Comparison of ENCODE assay signal across 1 cellular context in the genomic region with DNA sequence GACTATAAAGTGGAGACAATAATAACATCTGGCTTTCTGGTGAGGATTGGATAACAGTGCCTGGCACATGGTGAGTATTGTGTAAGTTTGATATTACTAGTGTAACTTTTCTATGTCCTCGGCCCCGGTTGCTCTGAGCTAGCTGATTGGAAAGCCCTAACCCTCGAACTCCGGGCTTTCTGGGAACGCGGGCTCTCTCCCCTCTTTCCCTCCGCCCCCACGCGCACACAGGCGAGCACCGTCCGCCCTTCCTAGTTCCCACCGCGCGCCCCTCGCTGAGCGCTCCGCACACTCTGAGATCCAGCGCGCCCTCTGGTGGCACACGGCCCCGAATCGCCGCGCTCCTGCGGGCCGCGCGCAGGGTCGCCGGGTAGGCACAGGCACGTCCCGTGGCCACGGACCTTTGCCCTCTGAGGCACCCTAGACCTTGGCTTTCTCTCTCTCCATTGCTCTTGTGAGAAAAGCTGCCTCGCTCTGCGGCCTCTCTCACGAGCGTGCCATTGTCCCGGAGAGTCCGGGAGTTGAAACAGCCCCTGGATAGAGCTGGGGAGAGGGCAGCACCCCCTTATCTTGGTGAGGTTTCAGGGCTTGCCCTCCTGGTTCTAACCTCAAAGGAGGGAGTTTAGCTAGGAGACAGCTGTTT.
TF ChIP-seq lines count a peak whose summit lies in the region.

No MANE protein-coding gene starts in this region.

TF ChIP-seq in GM12878, 131 proteins besides CTCF, POLR2A, EP300 and RAD21 (continued from another document):
- TF ChIP-seq, protein P1, sequence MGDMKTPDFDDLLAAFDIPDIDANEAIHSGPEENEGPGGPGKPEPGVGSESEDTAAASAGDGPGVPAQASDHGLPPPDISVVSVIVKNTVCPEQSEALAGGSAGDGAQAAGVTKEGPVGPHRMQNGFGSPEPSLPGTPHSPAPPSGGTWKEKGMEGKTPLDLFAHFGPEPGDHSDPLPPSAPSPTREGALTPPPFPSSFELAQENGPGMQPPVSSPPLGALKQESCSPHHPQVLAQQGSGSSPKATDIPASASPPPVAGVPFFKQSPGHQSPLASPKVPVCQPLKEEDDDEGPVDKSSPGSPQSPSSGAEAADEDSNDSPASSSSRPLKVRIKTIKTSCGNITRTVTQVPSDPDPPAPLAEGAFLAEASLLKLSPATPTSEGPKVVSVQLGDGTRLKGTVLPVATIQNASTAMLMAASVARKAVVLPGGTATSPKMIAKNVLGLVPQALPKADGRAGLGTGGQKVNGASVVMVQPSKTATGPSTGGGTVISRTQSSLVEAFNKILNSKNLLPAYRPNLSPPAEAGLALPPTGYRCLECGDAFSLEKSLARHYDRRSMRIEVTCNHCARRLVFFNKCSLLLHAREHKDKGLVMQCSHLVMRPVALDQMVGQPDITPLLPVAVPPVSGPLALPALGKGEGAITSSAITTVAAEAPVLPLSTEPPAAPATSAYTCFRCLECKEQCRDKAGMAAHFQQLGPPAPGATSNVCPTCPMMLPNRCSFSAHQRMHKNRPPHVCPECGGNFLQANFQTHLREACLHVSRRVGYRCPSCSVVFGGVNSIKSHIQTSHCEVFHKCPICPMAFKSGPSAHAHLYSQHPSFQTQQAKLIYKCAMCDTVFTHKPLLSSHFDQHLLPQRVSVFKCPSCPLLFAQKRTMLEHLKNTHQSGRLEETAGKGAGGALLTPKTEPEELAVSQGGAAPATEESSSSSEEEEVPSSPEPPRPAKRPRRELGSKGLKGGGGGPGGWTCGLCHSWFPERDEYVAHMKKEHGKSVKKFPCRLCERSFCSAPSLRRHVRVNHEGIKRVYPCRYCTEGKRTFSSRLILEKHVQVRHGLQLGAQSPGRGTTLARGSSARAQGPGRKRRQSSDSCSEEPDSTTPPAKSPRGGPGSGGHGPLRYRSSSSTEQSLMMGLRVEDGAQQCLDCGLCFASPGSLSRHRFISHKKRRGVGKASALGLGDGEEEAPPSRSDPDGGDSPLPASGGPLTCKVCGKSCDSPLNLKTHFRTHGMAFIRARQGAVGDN (IDR thresholded peaks at IDR 0.05), result peak; percentile 58; the same call in 1 of the 2 replicates
- TF ChIP-seq CHD1 (IDR thresholded peaks at IDR 0.05; ENCODE audit: low read depth, low read length) (no peak), SREBF1 (IDR thresholded peaks at IDR 0.05; ENCODE audit: low read length) (no peak), CREM (IDR thresholded peaks at IDR 0.05; ENCODE audit: low read depth) (0 out of 2 replicates have a peak, but pooled peaks have one; percentile 15), CBFB (IDR thresholded peaks at IDR 0.05; ENCODE audit: low read depth) (no peak), NFIC (IDR thresholded peaks at IDR 0.05; ENCODE audit: low read depth, low read length) (no peak), CHD2 (IDR thresholded peaks at IDR 0.05; ENCODE audit: borderline replicate concordance, low read depth, low read length) (no peak), BHLHE40 (IDR thresholded peaks at IDR 0.05; ENCODE audit: borderline replicate concordance in 1 of 2, low read depth in 2 of 2, low read length in 1 of 2) (peak in 1 of 2 experiments; percentile 70; a peak in 2 of 4 replicates), SMC3 (IDR thresholded peaks at IDR 0.05; ENCODE audit: borderline replicate concordance, low read length) (peak; percentile 91), GATAD2B (conservative IDR thresholded peaks at IDR 0.05; ENCODE audit: low read depth) (peak; percentile 41; the same call in 1 of the 2 replicates), BMI1 (IDR thresholded peaks at IDR 0.05; ENCODE audit: borderline replicate concordance) (no peak), RFX5 (IDR thresholded peaks at IDR 0.05; ENCODE audit: low read depth, low read length) (no peak), SMAD5 (IDR thresholded peaks at IDR 0.05; ENCODE audit: low read depth) (no peak), KDM1A (IDR thresholded peaks at IDR 0.05; ENCODE audit: borderline replicate concordance) (no peak), FOS (IDR thresholded peaks at IDR 0.05; ENCODE audit: borderline replicate concordance, extremely low read depth, insufficient read length) (no peak), SMARCA5 (IDR thresholded peaks at IDR 0.05) (peak; percentile 55; the same call in 1 of the 2 replicates), CEBPB (IDR thresholded peaks at IDR 0.05; ENCODE audit: borderline replicate concordance in 1 of 2, low read depth in 2 of 2, low read length in 2 of 2) (no peak), HDAC6 (IDR thresholded peaks at IDR 0.05; ENCODE audit: unreplicated experiment) (peak; percentile 58), STAT1 (conservative IDR thresholded peaks at IDR 0.05) (0 out of 2 replicates have a peak, but pooled peaks have one; percentile 35), YBX1 (IDR thresholded peaks at IDR 0.05) (no peak)
- TF ChIP-seq, protein P2, sequence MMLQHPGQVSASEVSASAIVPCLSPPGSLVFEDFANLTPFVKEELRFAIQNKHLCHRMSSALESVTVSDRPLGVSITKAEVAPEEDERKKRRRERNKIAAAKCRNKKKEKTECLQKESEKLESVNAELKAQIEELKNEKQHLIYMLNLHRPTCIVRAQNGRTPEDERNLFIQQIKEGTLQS (IDR thresholded peaks at IDR 0.05; ENCODE audit: borderline replicate concordance, extremely low read depth, low read depth, low read length), result no peak
- TF ChIP-seq, protein P3, sequence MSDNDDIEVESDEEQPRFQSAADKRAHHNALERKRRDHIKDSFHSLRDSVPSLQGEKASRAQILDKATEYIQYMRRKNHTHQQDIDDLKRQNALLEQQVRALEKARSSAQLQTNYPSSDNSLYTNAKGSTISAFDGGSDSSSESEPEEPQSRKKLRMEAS (IDR thresholded peaks at IDR 0.05; ENCODE audit: low read depth, low read length), result no peak
- TF ChIP-seq, protein P4, sequence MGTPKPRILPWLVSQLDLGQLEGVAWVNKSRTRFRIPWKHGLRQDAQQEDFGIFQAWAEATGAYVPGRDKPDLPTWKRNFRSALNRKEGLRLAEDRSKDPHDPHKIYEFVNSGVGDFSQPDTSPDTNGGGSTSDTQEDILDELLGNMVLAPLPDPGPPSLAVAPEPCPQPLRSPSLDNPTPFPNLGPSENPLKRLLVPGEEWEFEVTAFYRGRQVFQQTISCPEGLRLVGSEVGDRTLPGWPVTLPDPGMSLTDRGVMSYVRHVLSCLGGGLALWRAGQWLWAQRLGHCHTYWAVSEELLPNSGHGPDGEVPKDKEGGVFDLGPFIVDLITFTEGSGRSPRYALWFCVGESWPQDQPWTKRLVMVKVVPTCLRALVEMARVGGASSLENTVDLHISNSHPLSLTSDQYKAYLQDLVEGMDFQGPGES (IDR thresholded peaks at IDR 0.05), result no peak
- TF ChIP-seq, protein P5, sequence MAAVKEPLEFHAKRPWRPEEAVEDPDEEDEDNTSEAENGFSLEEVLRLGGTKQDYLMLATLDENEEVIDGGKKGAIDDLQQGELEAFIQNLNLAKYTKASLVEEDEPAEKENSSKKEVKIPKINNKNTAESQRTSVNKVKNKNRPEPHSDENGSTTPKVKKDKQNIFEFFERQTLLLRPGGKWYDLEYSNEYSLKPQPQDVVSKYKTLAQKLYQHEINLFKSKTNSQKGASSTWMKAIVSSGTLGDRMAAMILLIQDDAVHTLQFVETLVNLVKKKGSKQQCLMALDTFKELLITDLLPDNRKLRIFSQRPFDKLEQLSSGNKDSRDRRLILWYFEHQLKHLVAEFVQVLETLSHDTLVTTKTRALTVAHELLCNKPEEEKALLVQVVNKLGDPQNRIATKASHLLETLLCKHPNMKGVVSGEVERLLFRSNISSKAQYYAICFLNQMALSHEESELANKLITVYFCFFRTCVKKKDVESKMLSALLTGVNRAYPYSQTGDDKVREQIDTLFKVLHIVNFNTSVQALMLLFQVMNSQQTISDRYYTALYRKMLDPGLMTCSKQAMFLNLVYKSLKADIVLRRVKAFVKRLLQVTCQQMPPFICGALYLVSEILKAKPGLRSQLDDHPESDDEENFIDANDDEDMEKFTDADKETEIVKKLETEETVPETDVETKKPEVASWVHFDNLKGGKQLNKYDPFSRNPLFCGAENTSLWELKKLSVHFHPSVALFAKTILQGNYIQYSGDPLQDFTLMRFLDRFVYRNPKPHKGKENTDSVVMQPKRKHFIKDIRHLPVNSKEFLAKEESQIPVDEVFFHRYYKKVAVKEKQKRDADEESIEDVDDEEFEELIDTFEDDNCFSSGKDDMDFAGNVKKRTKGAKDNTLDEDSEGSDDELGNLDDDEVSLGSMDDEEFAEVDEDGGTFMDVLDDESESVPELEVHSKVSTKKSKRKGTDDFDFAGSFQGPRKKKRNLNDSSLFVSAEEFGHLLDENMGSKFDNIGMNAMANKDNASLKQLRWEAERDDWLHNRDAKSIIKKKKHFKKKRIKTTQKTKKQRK (IDR thresholded peaks at IDR 0.05; ENCODE audit: low read depth, low read length), result no peak
- TF ChIP-seq, protein P6, sequence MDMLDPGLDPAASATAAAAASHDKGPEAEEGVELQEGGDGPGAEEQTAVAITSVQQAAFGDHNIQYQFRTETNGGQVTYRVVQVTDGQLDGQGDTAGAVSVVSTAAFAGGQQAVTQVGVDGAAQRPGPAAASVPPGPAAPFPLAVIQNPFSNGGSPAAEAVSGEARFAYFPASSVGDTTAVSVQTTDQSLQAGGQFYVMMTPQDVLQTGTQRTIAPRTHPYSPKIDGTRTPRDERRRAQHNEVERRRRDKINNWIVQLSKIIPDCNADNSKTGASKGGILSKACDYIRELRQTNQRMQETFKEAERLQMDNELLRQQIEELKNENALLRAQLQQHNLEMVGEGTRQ (IDR thresholded peaks at IDR 0.05; ENCODE audit: borderline replicate concordance, low read depth, low read length), result no peak
- TF ChIP-seq, protein P7, sequence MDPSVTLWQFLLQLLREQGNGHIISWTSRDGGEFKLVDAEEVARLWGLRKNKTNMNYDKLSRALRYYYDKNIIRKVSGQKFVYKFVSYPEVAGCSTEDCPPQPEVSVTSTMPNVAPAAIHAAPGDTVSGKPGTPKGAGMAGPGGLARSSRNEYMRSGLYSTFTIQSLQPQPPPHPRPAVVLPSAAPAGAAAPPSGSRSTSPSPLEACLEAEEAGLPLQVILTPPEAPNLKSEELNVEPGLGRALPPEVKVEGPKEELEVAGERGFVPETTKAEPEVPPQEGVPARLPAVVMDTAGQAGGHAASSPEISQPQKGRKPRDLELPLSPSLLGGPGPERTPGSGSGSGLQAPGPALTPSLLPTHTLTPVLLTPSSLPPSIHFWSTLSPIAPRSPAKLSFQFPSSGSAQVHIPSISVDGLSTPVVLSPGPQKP (IDR thresholded peaks at IDR 0.05; ENCODE audit: low read depth, low read length), result no peak
- TF ChIP-seq, protein P8, sequence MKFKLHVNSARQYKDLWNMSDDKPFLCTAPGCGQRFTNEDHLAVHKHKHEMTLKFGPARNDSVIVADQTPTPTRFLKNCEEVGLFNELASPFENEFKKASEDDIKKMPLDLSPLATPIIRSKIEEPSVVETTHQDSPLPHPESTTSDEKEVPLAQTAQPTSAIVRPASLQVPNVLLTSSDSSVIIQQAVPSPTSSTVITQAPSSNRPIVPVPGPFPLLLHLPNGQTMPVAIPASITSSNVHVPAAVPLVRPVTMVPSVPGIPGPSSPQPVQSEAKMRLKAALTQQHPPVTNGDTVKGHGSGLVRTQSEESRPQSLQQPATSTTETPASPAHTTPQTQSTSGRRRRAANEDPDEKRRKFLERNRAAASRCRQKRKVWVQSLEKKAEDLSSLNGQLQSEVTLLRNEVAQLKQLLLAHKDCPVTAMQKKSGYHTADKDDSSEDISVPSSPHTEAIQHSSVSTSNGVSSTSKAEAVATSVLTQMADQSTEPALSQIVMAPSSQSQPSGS (IDR thresholded peaks at IDR 0.05; ENCODE audit: low read length), result no peak
- TF ChIP-seq, protein P9, sequence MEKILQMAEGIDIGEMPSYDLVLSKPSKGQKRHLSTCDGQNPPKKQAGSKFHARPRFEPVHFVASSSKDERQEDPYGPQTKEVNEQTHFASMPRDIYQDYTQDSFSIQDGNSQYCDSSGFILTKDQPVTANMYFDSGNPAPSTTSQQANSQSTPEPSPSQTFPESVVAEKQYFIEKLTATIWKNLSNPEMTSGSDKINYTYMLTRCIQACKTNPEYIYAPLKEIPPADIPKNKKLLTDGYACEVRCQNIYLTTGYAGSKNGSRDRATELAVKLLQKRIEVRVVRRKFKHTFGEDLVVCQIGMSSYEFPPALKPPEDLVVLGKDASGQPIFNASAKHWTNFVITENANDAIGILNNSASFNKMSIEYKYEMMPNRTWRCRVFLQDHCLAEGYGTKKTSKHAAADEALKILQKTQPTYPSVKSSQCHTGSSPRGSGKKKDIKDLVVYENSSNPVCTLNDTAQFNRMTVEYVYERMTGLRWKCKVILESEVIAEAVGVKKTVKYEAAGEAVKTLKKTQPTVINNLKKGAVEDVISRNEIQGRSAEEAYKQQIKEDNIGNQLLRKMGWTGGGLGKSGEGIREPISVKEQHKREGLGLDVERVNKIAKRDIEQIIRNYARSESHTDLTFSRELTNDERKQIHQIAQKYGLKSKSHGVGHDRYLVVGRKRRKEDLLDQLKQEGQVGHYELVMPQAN (conservative IDR thresholded peaks at IDR 0.05), result no peak
